Comparison of ENCODE assay signal across 9 cellular contexts in the genomic region with DNA sequence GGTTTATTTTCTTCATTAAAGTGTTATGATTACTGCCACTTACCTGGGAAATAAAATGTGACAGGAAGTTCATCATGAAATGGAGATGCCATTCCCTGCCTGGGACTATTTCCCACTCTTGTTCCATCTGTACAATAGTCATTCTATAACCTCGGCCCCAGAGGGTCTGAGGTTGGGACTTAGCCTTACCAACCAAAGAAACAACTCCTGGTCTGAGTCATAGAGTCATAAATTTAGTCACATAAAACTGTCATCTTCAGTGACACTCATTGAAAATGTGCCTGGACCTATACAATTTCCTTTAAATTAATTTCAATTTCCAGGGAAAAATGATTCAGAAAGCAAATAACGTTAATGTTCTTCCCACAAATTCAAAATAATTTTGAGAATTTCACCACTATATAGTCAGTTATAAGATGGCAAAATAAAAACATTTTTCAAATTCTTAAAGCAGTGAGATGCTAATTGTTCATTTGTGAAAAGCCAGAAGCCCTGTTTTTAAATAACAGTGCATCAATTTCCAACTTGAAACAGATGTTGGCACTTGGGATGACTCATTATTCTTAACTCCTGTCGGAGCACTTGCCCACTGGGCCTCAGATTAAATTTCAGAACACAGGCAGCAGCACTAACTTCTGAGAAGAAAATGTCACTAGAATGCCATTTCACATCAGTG.
DNase-seq lines count a peak whose midpoint lies in the region; ATAC-seq and TF ChIP-seq lines count a peak whose summit lies in the region.
"Had no signal": no experiment of that assay in that cellular context is flagged by ENCODE, and none has a peak within 500 bp of the region (broad histone marks: within the 10 kb centered on the region; RNA-seq: fewer than 3 reads in every experiment).

No MANE protein-coding gene starts in this region.

- H3K23ac ChIP-seq in trophoblast cell (ENCODE audit: low read length), result no peak overlapping the region

- no peak overlapping the region for H2BK12ac ChIP-seq in trophoblast cell (ENCODE audit: low read length)

- H4K91ac ChIP-seq in trophoblast cell (ENCODE audit: low read depth, low read length), result no peak overlapping the region

- no CpG with 5 or more reads among the region's 3 CpGs for WGBS in trophoblast cell (ENCODE audit: extremely low coverage, insufficient coverage, insufficient read length)

- peak overlapping the region; percentile 36 for H3K27ac ChIP-seq in RWPE2 (ENCODE audit: poor library complexity, severe bottlenecking)
- no peak overlapping the region for H3K27ac ChIP-seq in trophoblast cell (ENCODE audit: low read depth, low read length)
- H3K27ac ChIP-seq: A549 had no signal

- TF ChIP-seq CTCF in RWPE2 (IDR thresholded peaks at IDR 0.05; ENCODE audit: poor library complexity, severe bottlenecking), result no peak
- TF ChIP-seq CTCF in mucosa of descending colon (IDR thresholded peaks at IDR 0.05), result no peak

- peak; percentile 17 for DNase-seq in NCI-H2171 treated with DMSO at 0.1 percent for 48 hours (lab: John Stamatoyannopoulos, UW)
- no peak for DNase-seq in NCI-H2171 (lab: John Stamatoyannopoulos, UW)
- no peak for DNase-seq in RWPE2 (ENCODE audit: low spot score)
- no peak for DNase-seq in trophoblast cell
- no peak for DNase-seq in mucosa of descending colon
- DNase-seq in nucleus accumbens (lab: John Stamatoyannopoulos, UW), result no peak
- DNase-seq in NCI-H774 (lab: John Stamatoyannopoulos, UW), result no peak

- no peak overlapping the region for H3K18ac ChIP-seq in trophoblast cell (ENCODE audit: low read length)

- H2BK120ac ChIP-seq in trophoblast cell (ENCODE audit: insufficient read depth, low read length, poor library complexity), result no peak overlapping the region

- H3K36me3 ChIP-seq in RWPE2 (ENCODE audit: low read depth) (no peaks in the 10 kb centered on the region), trophoblast cell (ENCODE audit: control insufficient read depth in 1 of 2, insufficient read depth in 2 of 2, low read length in 2 of 2) (no peaks in the 10 kb centered on the region), mucosa of descending colon (ENCODE audit: low read depth) (no peaks in the 10 kb centered on the region)

- H3K79me2 ChIP-seq in trophoblast cell (ENCODE audit: control insufficient read depth, insufficient read depth, low read length, poor library complexity), result no peaks in the 10 kb centered on the region

- ATAC-seq in HG02759 (IDR thresholded peaks at IDR 0.05; ENCODE audit: unreplicated experiment), result peak; percentile 88
- ATAC-seq in RWPE2 (ENCODE audit: low read depth), result peak; percentile 52; the same call in 2 of the 3 replicates
- no peak for ATAC-seq in mucosa of descending colon
- ATAC-seq: A549 had no signal

- H3K79me1 ChIP-seq in trophoblast cell (ENCODE audit: low read length), result no peaks in the 10 kb centered on the region

- H3K4ac ChIP-seq in trophoblast cell (ENCODE audit: low read depth, low read length), result no peak overlapping the region

- no peak overlapping the region for H3K14ac ChIP-seq in trophoblast cell (ENCODE audit: low read length)

- H2BK5ac ChIP-seq in trophoblast cell (ENCODE audit: low read depth, low read length, poor library complexity), result no peak overlapping the region

- H3K27me3 ChIP-seq in RWPE2 (ENCODE audit: insufficient read depth, poor library complexity, severe bottlenecking) (no peaks in the 10 kb centered on the region), trophoblast cell (ENCODE audit: insufficient read depth, low read length) (no peaks in the 10 kb centered on the region)

- no peak overlapping the region for H3K4me3 ChIP-seq in RWPE2 (ENCODE audit: severe bottlenecking)
- no peak overlapping the region for H3K4me3 ChIP-seq in trophoblast cell (ENCODE audit: low read depth, low read length)
- H3K4me3 ChIP-seq in mucosa of descending colon, result no peak overlapping the region
- H3K4me3 ChIP-seq: A549 had no signal

- H3K4me1 ChIP-seq in RWPE2 (ENCODE audit: insufficient read depth, poor library complexity, severe bottlenecking) (peaks cover 7% of the 10 kb centered on the region), trophoblast cell (ENCODE audit: control insufficient read depth in 1 of 2, insufficient read depth in 2 of 2, low read length in 2 of 2) (no peaks in the 10 kb centered on the region), mucosa of descending colon (ENCODE audit: low read depth) (no peaks in the 10 kb centered on the region)
- H3K4me1 ChIP-seq: A549 had no signal

- H2AFZ ChIP-seq in trophoblast cell (ENCODE audit: insufficient read depth, low read length, poor library complexity), result no peak overlapping the region

- no peak overlapping the region for H3K9ac ChIP-seq in trophoblast cell (ENCODE audit: low read length)

- H2AK5ac ChIP-seq in trophoblast cell (ENCODE audit: low read length), result no peak overlapping the region

- H3K9me3 ChIP-seq in RWPE2 (ENCODE audit: severe bottlenecking) (no peaks in the 10 kb centered on the region), trophoblast cell (ENCODE audit: insufficient read depth, low read depth, low read length) (no peaks in the 10 kb centered on the region), mucosa of descending colon (no peaks in the 10 kb centered on the region)
- H3K9me3 ChIP-seq: A549 had no signal

- H4K12ac ChIP-seq in trophoblast cell (ENCODE audit: low read depth, low read length), result no peak overlapping the region

- intact Hi-C loops in mucosa of descending colon (cut with DNase I, micrococcal nuclease), result no loop called here

- H3K4me2 ChIP-seq in trophoblast cell (ENCODE audit: low read length), result peak overlapping the region; percentile 36
- H3K4me2 ChIP-seq: A549 had no signal

- no peak overlapping the region for H4K8ac ChIP-seq in trophoblast cell (ENCODE audit: low read depth, low read length)
